ENCODE assay signal across 8 cellular contexts in the genomic region with DNA sequence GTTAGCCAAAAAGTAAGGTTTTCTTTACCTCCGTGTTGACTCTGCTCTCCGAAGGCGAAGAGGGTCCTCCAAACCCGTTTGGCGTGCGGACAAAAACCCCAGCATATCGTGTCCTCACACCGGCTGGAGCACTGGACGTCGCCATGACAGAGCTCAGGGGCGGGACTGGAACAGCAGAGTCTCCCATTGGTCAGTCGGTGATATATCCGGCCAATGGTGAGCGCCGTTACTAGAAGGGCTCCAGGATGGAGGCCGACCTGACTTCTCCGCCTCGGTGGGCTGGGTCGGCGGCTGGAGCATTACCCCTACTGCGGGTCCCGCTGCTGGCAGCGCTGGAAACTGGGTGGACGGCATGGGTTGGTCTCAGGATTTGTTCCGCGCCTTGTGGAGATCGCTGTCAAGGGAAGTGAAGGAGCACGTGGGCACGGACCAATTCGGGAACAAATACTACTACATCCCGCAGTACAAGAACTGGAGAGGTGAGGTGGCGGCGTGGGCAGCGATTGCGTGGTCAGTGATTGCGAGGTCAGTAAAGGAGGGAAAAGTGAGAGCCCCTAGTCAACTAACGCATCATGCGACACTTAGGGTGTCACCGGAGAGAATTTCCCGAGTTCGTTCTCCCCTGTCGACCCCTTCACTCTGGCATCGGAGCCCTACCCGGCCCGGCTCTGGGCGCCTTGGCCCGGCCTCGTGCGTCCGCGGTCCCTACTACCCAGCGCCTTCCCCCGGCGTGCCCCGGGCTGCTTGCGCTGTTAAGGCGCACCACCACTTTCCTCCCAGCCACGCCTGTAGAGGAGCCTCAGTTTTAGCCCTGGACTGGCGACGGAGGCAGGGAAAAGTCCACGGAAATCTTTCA. TPM values are rescaled to one million over a fixed set of nuclear protein-coding genes. Genes with fewer than 3 reads are reported as not detected.
DNase-seq lines count a peak whose midpoint lies in the region; ATAC-seq and TF ChIP-seq lines count a peak whose summit lies in the region.

A gene with protein sequence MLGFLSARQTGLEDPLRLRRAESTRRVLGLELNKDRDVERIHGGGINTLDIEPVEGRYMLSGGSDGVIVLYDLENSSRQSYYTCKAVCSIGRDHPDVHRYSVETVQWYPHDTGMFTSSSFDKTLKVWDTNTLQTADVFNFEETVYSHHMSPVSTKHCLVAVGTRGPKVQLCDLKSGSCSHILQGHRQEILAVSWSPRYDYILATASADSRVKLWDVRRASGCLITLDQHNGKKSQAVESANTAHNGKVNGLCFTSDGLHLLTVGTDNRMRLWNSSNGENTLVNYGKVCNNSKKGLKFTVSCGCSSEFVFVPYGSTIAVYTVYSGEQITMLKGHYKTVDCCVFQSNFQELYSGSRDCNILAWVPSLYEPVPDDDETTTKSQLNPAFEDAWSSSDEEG (minus strand): TSS at position 167 of the 856 bp plus-strand sequence. CDS start 62 bp downstream, at position 105.
A gene with protein sequence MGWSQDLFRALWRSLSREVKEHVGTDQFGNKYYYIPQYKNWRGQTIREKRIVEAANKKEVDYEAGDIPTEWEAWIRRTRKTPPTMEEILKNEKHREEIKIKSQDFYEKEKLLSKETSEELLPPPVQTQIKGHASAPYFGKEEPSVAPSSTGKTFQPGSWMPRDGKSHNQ (plus strand): TSS at position 302 of the 856 bp plus-strand sequence. CDS start 51 bp downstream, at position 353.

- no peaks in the 10 kb centered on the region for H3K27me3 ChIP-seq in BJ (ENCODE audit: control insufficient read depth, insufficient read depth, low read length)

- H3K4me3 ChIP-seq in BJ (ENCODE audit: low read depth, low read length) (peak within 1 kb of the TSS; percentile 75), coronary artery (peak within 1 kb of the TSS; percentile 93)

- peak within 1 kb of the TSS; percentile 77 to 90 for H3K27ac ChIP-seq in coronary artery

- H3K36me3 ChIP-seq in BJ (ENCODE audit: control insufficient read depth, insufficient read depth, low read length), result no peaks in the 10 kb centered on the region

- peak; percentile 99 for ATAC-seq in HG03457 (IDR thresholded peaks at IDR 0.05; ENCODE audit: unreplicated experiment)
- peak; percentile 99 for ATAC-seq in left colon

- DNase-seq in BJ (ENCODE audit: low read depth) (peak; percentile 56), GM19240 (ENCODE audit: insufficient read length, low spot score) (peak; percentile 72), NCI-H524 (lab: John Stamatoyannopoulos, UW) (peak; percentile 83 to 87), coronary artery (ENCODE audit: low spot score) (peak; percentile 96), left colon (peak; percentile 92)
- peak; percentile 84 for DNase-seq in activated CD4-positive, alpha-beta T cell treated with anti-CD3 and anti-CD28 coated beads for 4 hours
- peak; percentile 74 to 76 for DNase-seq in stimulated activated CD4-positive, alpha-beta T cell treated with anti-CD3 and anti-CD28 coated beads, Interleukin-1b, Interleukin-23, amount 100 ng/mL, for 4 hours (ENCODE audit: low read depth in 2 of 2)

- intact Hi-C loops in left colon (cut with DNase I, micrococcal nuclease), result no loop called here

- POLR2A ChIA-PET in BJ (lab: Charles Lee), result interaction anchor here (0.6 kb wide), 1 partner anchor 205 kb away, joined by 3 read pairs; no protein-coding TSS in a partner anchor

- CTCF ChIA-PET in BJ (lab: Yijun Ruan, JAX), result no interaction called here

- no peak for TF ChIP-seq CTCF in BJ (IDR thresholded peaks at IDR 0.05; ENCODE audit: insufficient read depth, low read depth, low read length)
- TF ChIP-seq CTCF in coronary artery (IDR thresholded peaks at IDR 0.05), result no peak

RNA-seq across cellular contexts. Expression of the first gene that starts in this region (rescaled TPM):
- polyA plus RNA-seq in BJ (2011; rRNA removed), result 10.1 and 12.8 TPM in 2 replicates
- polyA minus RNA-seq in BJ (2011; rRNA and poly(A)+ RNA removed), result 6.4 and 7.2 TPM in 2 replicates
- 10 to 100 TPM in 1 of 2 donors, 1 to 10 TPM in 1; 9.1 to 11.0 TPM for total RNA-seq in left colon

RNA-seq across cellular contexts. Expression of the second gene that starts in this region (rescaled TPM):
- polyA plus RNA-seq in BJ (2011; rRNA removed), result 22.4 and 45.3 TPM in 2 replicates
- 7.7 and 11.9 TPM in 2 replicates for polyA minus RNA-seq in BJ (2011; rRNA and poly(A)+ RNA removed)
- total RNA-seq in left colon, result 10 to 100 TPM; 15.6 to 25.0 TPM

Comparison
In these comparisons a context has a peak if more than half of its experiments do, and no peak if none do; other contexts are left out.
1. Peak in every context shown above with its lines: DNase-seq, ATAC-seq, H3K4me3 ChIP-seq and H3K27ac ChIP-seq.